In genomic region chr17:31417051-31417792, GRCh38 we compare ENCODE assay signal across 18 cellular contexts. TPM values are rescaled to one million over a fixed set of nuclear protein-coding genes. Genes with fewer than 3 reads are reported as not detected.
"Had no signal": no experiment of that assay in that cellular context is flagged by ENCODE, and none has a peak within 500 bp of the region (broad histone marks: within the 10 kb centered on the region; RNA-seq: fewer than 3 reads in every experiment).

No MANE protein-coding gene starts in this region.

- H3K27me3 ChIP-seq: vagina had no signal

- H3K4me1 ChIP-seq: vagina had no signal

- H3K27ac Mint-ChIP-seq: activated naive CD8-positive, alpha-beta T cell; activated T-cell treated with anti-CD3 and anti-CD28 coated beads, Interleukin-2, amount 50 U/mL, for 72 hours; endodermal cell had no signal

- H3K36me3 Mint-ChIP-seq: activated naive CD8-positive, alpha-beta T cell had no signal

- H3K27me3 Mint-ChIP-seq: activated naive CD8-positive, alpha-beta T cell had no signal

- H3K9me3 Mint-ChIP-seq: activated T-cell treated with anti-CD3 and anti-CD28 coated beads, Interleukin-2, amount 50 U/mL, for 72 hours; endodermal cell had no signal

- ATAC-seq: activated T-cell treated with anti-CD3 and anti-CD28 coated beads, Interleukin-2, amount 50 U/mL, for 72 hours; left lobe of liver had no signal

- H3K27ac ChIP-seq: epithelial cell of prostate, vagina, VCaP had no signal

- DNase-seq: activated CD4-positive, alpha-beta T cell treated with anti-CD3 and anti-CD28 coated beads for 1 hour; activated CD4-positive, alpha-beta T cell treated with anti-CD3 and anti-CD28 coated beads, Interleukin-2, amount 50 U/mL, for 4 hours; activated gamma-delta T cell treated with Interleukin-2 at 50 U/mL for 16 hours; activated T-cell treated with anti-CD3 and anti-CD28 coated beads, Interleukin-2, amount 50 U/mL, for 72 hours; endodermal cell; foreskin fibroblast; stimulated activated CD4-positive, alpha-beta T cell treated with anti-CD3 and anti-CD28 coated beads, Interleukin-2, amount 100 ng/mL, for 24 hours; stimulated activated naive CD4-positive, alpha-beta T cell treated with Interleukin-2 at 50 U/mL for 16 hours; T-helper 2 cell; trophoblast cell had no signal

- H3K4me3 ChIP-seq: lung, vagina had no signal

- H3K4me3 Mint-ChIP-seq: activated naive CD8-positive, alpha-beta T cell; activated T-cell treated with anti-CD3 and anti-CD28 coated beads, Interleukin-2, amount 50 U/mL, for 72 hours; endodermal cell; nephron had no signal

- H3K36me3 ChIP-seq: vagina had no signal

- H3K9me3 ChIP-seq: vagina had no signal

RNA-seq across cellular contexts. Expression of gene RAB11FIP4, which starts 25.7 kb away (rescaled TPM):
- total RNA-seq: glomerular endothelial cell had no signal
